8 cellular contexts compared by ENCODE assay signal in genomic region chr13:46389985-46390384, GRCh38. TPM values are rescaled to one million over a fixed set of nuclear protein-coding genes. Genes with fewer than 3 reads are reported as not detected.
DNase-seq lines count a peak whose midpoint lies in the region; ATAC-seq, FAIRE-seq and TF ChIP-seq lines count a peak whose summit lies in the region.

No MANE protein-coding gene starts in this region.

- no peaks in the 10 kb centered on the region for H3K9me3 ChIP-seq in CD8-positive, alpha-beta memory T cell (ENCODE audit: low read length)
- no peaks in the 10 kb centered on the region for H3K9me3 ChIP-seq in mesenchymal stem cell (ENCODE audit: control insufficient read depth, low read length)

- H3K18ac ChIP-seq in mesenchymal stem cell (ENCODE audit: low read depth in 1 of 2, low read length in 2 of 2) (peak overlapping the region in 1 of 2 experiments; percentile 18), mesendoderm (ENCODE audit: low read length) (no peak overlapping the region)

- no peak overlapping the region for H2AFZ ChIP-seq in mesenchymal stem cell (ENCODE audit: low read depth, low read length)

- DNase-seq in CD8-positive, alpha-beta memory T cell = peak in 1 of 5 donors; percentile 20
- peak; percentile 30 for DNase-seq in activated CD8-positive, alpha-beta T cell treated with anti-CD3 and anti-CD28 coated beads for 36 hours
- DNase-seq in mesenchymal stem cell (no peak), mesendoderm (no peak), NCI-H187 treated with DMSO at 0.1 percent for 48 hours (lab: John Stamatoyannopoulos, UW) (no peak), D721Med (ENCODE audit: insufficient read length, low spot score) (no peak)

- no peak overlapping the region for H3K27ac ChIP-seq in CD8-positive, alpha-beta memory T cell (ENCODE audit: low read depth, low read length)
- no peak overlapping the region for H3K27ac ChIP-seq in mesenchymal stem cell (ENCODE audit: low read length, poor library complexity, severe bottlenecking)
- no peak overlapping the region for H3K27ac ChIP-seq in mesendoderm (ENCODE audit: low read depth, low read length)

- H3K79me2 ChIP-seq in mesendoderm (ENCODE audit: control insufficient read depth, insufficient read depth, low read length) = no peaks in the 10 kb centered on the region

- H3K36me3 Mint-ChIP-seq in CD8-positive, alpha-beta memory T cell = no peaks in the 10 kb centered on the region
- H3K36me3 Mint-ChIP-seq in activated CD8-positive, alpha-beta T cell treated with anti-CD3 and anti-CD28 coated beads for 36 hours (ENCODE audit: low read depth) = no peaks in the 10 kb centered on the region

- H3K79me1 ChIP-seq in mesenchymal stem cell (replicated peaks; ENCODE audit: low read length, poor library complexity, severe bottlenecking) = no peaks in the 10 kb centered on the region
- no peaks in the 10 kb centered on the region for H3K79me1 ChIP-seq in mesendoderm (ENCODE audit: low read length)

- H4K91ac ChIP-seq in mesenchymal stem cell (ENCODE audit: low read length) = no peak overlapping the region

- H2BK12ac ChIP-seq in mesenchymal stem cell (ENCODE audit: low read length in 2 of 2) = no peak overlapping the region

- peak overlapping the region in 1 of 2 experiments; percentile 3 for H3K23ac ChIP-seq in mesenchymal stem cell (ENCODE audit: low read length in 2 of 2)
- H3K23ac ChIP-seq in mesendoderm (ENCODE audit: low read length) = no peak overlapping the region

- ATAC-seq in GM19455 (IDR thresholded peaks at IDR 0.05; ENCODE audit: unreplicated experiment) (peak; percentile 39), HG03521 (IDR thresholded peaks at IDR 0.05; ENCODE audit: unreplicated experiment) (peak; percentile 42)
- peak; percentile 35 for ATAC-seq in activated CD8-positive, alpha-beta T cell treated with anti-CD3 and anti-CD28 coated beads for 36 hours

- H4K8ac ChIP-seq in mesenchymal stem cell (ENCODE audit: low read length) (peak overlapping the region; percentile 19), mesendoderm (ENCODE audit: low read depth, low read length) (no peak overlapping the region)

- no peaks in the 10 kb centered on the region for H3K36me3 ChIP-seq in CD8-positive, alpha-beta memory T cell (ENCODE audit: insufficient read depth, low read length)
- H3K36me3 ChIP-seq in mesenchymal stem cell (ENCODE audit: control insufficient read depth in 1 of 2, insufficient read depth in 2 of 2, low read depth in 1 of 2, low read length in 2 of 2) = no peaks in the 10 kb centered on the region
- H3K36me3 ChIP-seq in mesendoderm (ENCODE audit: control insufficient read depth, insufficient read depth, low read length) = no peaks in the 10 kb centered on the region

- no peak overlapping the region for H3K56ac ChIP-seq in mesendoderm (ENCODE audit: low read length)

- no peak overlapping the region for H3K14ac ChIP-seq in mesenchymal stem cell (ENCODE audit: low read length in 2 of 2)

- POLR2A ChIA-PET in CD8-positive, alpha-beta memory T cell (lab: Charles Lee) = no interaction called here
- POLR2A ChIA-PET in activated CD8-positive, alpha-beta T cell treated with anti-CD3 and anti-CD28 coated beads for 36 hours (lab: Charles Lee) = no interaction called here

- peak overlapping the region in 1 of 7 donors; percentile 59 for H3K4me3 Mint-ChIP-seq in CD8-positive, alpha-beta memory T cell
- no peak overlapping the region for H3K4me3 Mint-ChIP-seq in activated CD8-positive, alpha-beta T cell treated with anti-CD3 and anti-CD28 coated beads for 36 hours

- H3K4me1 Mint-ChIP-seq in CD8-positive, alpha-beta memory T cell = peaks cover 19 to 31% (median 28%) of the 10 kb centered on the region in 3 donors
- peaks cover 21% of the 10 kb centered on the region for H3K4me1 Mint-ChIP-seq in activated CD8-positive, alpha-beta T cell treated with anti-CD3 and anti-CD28 coated beads for 36 hours (ENCODE audit: low read depth)

- TF ChIP-seq CTCF in activated CD8-positive, alpha-beta T cell treated with anti-CD3 and anti-CD28 coated beads for 36 hours (IDR thresholded peaks at IDR 0.05) = no peak
- no peak for TF ChIP-seq CTCF in D721Med (IDR thresholded peaks at IDR 0.05; ENCODE audit: insufficient read depth, missing control alignments)

- FAIRE-seq in D721Med (lab: Jason Lieb, UNC) = no peak

- CTCF ChIA-PET in CD8-positive, alpha-beta memory T cell (lab: Charles Lee) = no interaction called here
- CTCF ChIA-PET in activated CD8-positive, alpha-beta T cell treated with anti-CD3 and anti-CD28 coated beads for 36 hours (lab: Charles Lee) = no interaction called here

- H3K27me3 ChIP-seq in CD8-positive, alpha-beta memory T cell (ENCODE audit: insufficient read depth, low read length, poor library complexity, severe bottlenecking) = peaks cover 10% of the 10 kb centered on the region
- H3K27me3 ChIP-seq in mesenchymal stem cell (ENCODE audit: control insufficient read depth in 1 of 2, insufficient read depth in 1 of 2, low read length in 2 of 2) (peaks cover 4 to 37% of the 10 kb centered on the region in 2 experiments), mesendoderm (ENCODE audit: insufficient read depth, low read length, poor library complexity) (peaks cover 2% of the 10 kb centered on the region)

- H3K4me1 ChIP-seq in CD8-positive, alpha-beta memory T cell (ENCODE audit: insufficient read depth, low read length) = peaks cover 15% of the 10 kb centered on the region
- H3K4me1 ChIP-seq in mesenchymal stem cell (ENCODE audit: control insufficient read depth, insufficient read depth, low read depth, low read length) = peaks cover 18% of the 10 kb centered on the region
- peaks cover 8% of the 10 kb centered on the region for H3K4me1 ChIP-seq in mesendoderm (ENCODE audit: control insufficient read depth, low read depth, low read length)

- H2BK5ac ChIP-seq in mesenchymal stem cell (ENCODE audit: low read depth, low read length, poor library complexity, severe bottlenecking) = no peak overlapping the region
- H2BK5ac ChIP-seq in mesendoderm (ENCODE audit: low read length) = no peak overlapping the region

- no peak overlapping the region for H3K4ac ChIP-seq in mesenchymal stem cell (ENCODE audit: low read depth in 1 of 2, low read length in 2 of 2)
- no peak overlapping the region for H3K4ac ChIP-seq in mesendoderm (ENCODE audit: low read depth, low read length)

- no peak overlapping the region for H3K4me3 ChIP-seq in CD8-positive, alpha-beta memory T cell (ENCODE audit: low read length)
- H3K4me3 ChIP-seq in mesenchymal stem cell (ENCODE audit: insufficient read depth in 1 of 2, low read depth in 1 of 2, low read length in 2 of 2) (no peak overlapping the region), mesendoderm (ENCODE audit: low read length) (no peak overlapping the region)

- no peaks in the 10 kb centered on the region for H3K9me3 Mint-ChIP-seq in CD8-positive, alpha-beta memory T cell
- no peaks in the 10 kb centered on the region for H3K9me3 Mint-ChIP-seq in activated CD8-positive, alpha-beta T cell treated with anti-CD3 and anti-CD28 coated beads for 36 hours

- no peak overlapping the region for H3K4me2 ChIP-seq in mesenchymal stem cell (ENCODE audit: low read length, poor library complexity, severe bottlenecking)
- no peak overlapping the region for H3K4me2 ChIP-seq in mesendoderm (ENCODE audit: low read length)

- H2AK5ac ChIP-seq in mesenchymal stem cell (ENCODE audit: low read length, severe bottlenecking) = no peak overlapping the region
- H2AK5ac ChIP-seq in mesendoderm (ENCODE audit: low read length) = no peak overlapping the region

- H3K9ac ChIP-seq in mesenchymal stem cell (ENCODE audit: low read length) (peak overlapping the region; percentile 29), mesendoderm (ENCODE audit: low read length) (no peak overlapping the region)

- peaks cover 24 to 48% of the 10 kb centered on the region in 2 donors for H3K27me3 Mint-ChIP-seq in CD8-positive, alpha-beta memory T cell
- H3K27me3 Mint-ChIP-seq in activated CD8-positive, alpha-beta T cell treated with anti-CD3 and anti-CD28 coated beads for 36 hours = peaks cover 29% of the 10 kb centered on the region

- H3K27ac Mint-ChIP-seq in CD8-positive, alpha-beta memory T cell = peak overlapping the region in 5 of 8 donors; percentile 2 to 43 (median 12)
- H3K27ac Mint-ChIP-seq in activated CD8-positive, alpha-beta T cell treated with anti-CD3 and anti-CD28 coated beads for 36 hours = no peak overlapping the region

- intact Hi-C loops in activated CD8-positive, alpha-beta T cell treated with anti-CD3 and anti-CD28 coated beads for 36 hours (cut with micrococcal nuclease) = no loop called here

- no peak overlapping the region for H4K5ac ChIP-seq in mesendoderm (ENCODE audit: low read length)

- 24% methylated on average over 2 of the region's 2 CpGs for WGBS in mesenchymal stem cell
- no CpG with 5 or more reads among the region's 2 CpGs for WGBS in mesendoderm (ENCODE audit: extremely low coverage, insufficient coverage, low lambda C conversion rate)

- peak overlapping the region; percentile 56 for H2BK15ac ChIP-seq in mesenchymal stem cell (ENCODE audit: low read depth, poor library complexity, severe bottlenecking)
- no peak overlapping the region for H2BK15ac ChIP-seq in mesendoderm (replicated peaks; ENCODE audit: low read depth)

- H2BK120ac ChIP-seq in mesenchymal stem cell (ENCODE audit: low read depth, low read length) = no peak overlapping the region
- H2BK120ac ChIP-seq in mesendoderm (ENCODE audit: low read depth, low read length) = no peak overlapping the region

RNA-seq across cellular contexts. Expression of gene RUBCNL, which starts 2.9 kb away (rescaled TPM):
- total RNA-seq in CD8-positive, alpha-beta memory T cell = not detected
- polyA plus RNA-seq in CD8-positive, alpha-beta memory T cell = not detected
- total RNA-seq in activated CD8-positive, alpha-beta T cell treated with anti-CD3 and anti-CD28 coated beads for 36 hours = under 1 TPM; 0.36 to 0.74 TPM
- 0.12 TPM for polyA plus RNA-seq in mesenchymal stem cell (2013, experiment 1 of 2)
- 0.14 TPM for polyA plus RNA-seq in mesenchymal stem cell (2013, experiment 2 of 2)
- 2.9 TPM for polyA plus RNA-seq in mesendoderm (2013, experiment 1 of 2)
- 2.8 TPM for polyA plus RNA-seq in mesendoderm (2013, experiment 2 of 2)
